Comparison of ENCODE assay signal across 9 cellular contexts in the genomic region with DNA sequence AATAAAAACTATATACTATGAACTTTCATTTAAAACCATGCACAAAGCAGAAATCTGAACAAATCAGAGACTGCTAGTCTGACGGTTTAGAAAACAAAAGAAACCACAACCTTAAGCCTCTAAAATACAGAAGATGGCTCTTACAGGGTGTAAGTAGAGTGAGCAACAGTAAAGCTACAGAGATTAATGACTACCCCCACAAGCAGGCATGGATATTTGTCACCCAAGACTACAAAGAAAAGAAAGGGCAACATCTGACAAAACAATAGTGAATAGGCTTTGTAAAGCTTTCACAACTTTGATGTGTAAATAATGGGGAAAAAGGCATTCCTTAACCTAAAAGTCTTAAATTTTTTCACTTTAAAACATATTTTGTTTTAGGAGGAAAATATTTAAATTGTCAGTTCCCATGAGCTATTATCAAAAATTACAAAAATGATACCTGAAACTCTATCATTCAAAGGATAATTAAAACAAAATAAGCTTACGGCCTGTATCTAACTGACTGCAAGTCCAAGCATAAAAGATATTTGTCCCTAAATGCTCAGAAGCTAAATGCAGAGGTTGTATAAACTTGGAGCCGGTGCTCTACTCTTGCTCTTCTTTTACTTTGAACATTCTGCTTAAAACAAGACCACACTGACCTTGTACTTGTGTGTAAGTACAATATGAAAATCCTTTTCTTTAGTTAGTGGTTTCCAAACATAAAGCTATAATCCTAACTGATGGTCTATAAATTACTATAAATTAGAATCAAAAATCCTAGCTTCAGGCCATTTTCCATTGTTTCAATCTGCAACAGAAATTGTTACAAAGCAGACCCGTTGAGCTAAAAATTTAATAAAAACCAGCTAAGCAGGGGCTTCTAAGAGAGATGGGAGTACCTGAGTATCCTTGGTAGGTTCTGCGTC.
A peak's percentile ranks its signal among the peaks of the same experiment; 100 is the strongest.
DNase-seq lines count a peak whose midpoint lies in the region; ATAC-seq and TF ChIP-seq lines count a peak whose summit lies in the region.
"Had no signal": no experiment of that assay in that cellular context is flagged by ENCODE, and none has a peak within 500 bp of the region (broad histone marks: within the 10 kb centered on the region; RNA-seq: fewer than 3 reads in every experiment).

No MANE protein-coding gene starts in this region.

- ATAC-seq in HG02970 (IDR thresholded peaks at IDR 0.05; ENCODE audit: low FRiP score, unreplicated experiment) (no peak), HG02938 (IDR thresholded peaks at IDR 0.05; ENCODE audit: unreplicated experiment) (no peak), HG02884 (IDR thresholded peaks at IDR 0.05; ENCODE audit: unreplicated experiment) (no peak)

- H3K4me3 ChIP-seq in GM23248 (peak overlapping the region; percentile 55), fibroblast of villous mesenchyme (ENCODE audit: low read depth, low read length) (peak overlapping the region; percentile 30)

- peak; percentile 43 for DNase-seq in GM23248
- peak; percentile 85 for DNase-seq in NCI-H82 (lab: John Stamatoyannopoulos, UW)
- no peak for DNase-seq in fibroblast of villous mesenchyme (ENCODE audit: low read depth)
- DNase-seq in renal cortical epithelial cell (ENCODE audit: low read depth) = peak; percentile 44
- no peak for DNase-seq in CD14-positive monocyte (ENCODE audit: low spot score)

- peaks cover 15% of the 10 kb centered on the region; the same call in 1 of the 2 replicates for H3F3A ChIP-seq in GM23248 (ENCODE audit: insufficient read depth)

- in situ Hi-C loops in GM23248 (cut with MboI) = no loop called here

- no peaks in the 10 kb centered on the region for H4K20me1 ChIP-seq in GM23248 (ENCODE audit: insufficient read depth)

- peaks cover 38% of the 10 kb centered on the region for H3K4me1 ChIP-seq in GM23248 (ENCODE audit: insufficient read depth)

- peaks cover 97% of the 10 kb centered on the region for H3K79me2 ChIP-seq in GM23248 (ENCODE audit: insufficient read depth)

- no peaks in the 10 kb centered on the region for H3K27me3 ChIP-seq in GM23248 (replicated peaks; ENCODE audit: insufficient read depth)

- peak overlapping the region; percentile 24; the same call in 1 of the 2 replicates for H2AFZ ChIP-seq in GM23248

- no peaks in the 10 kb centered on the region for H3K9me2 ChIP-seq in GM23248 (ENCODE audit: insufficient read depth)

- TF ChIP-seq CTCF in fibroblast of villous mesenchyme (IDR thresholded peaks at IDR 0.05; ENCODE audit: insufficient read depth, low read depth, low read length) (no peak), CD14-positive monocyte (IDR thresholded peaks at IDR 0.05) (no peak)

- peak overlapping the region; percentile 64 for H3K4me2 ChIP-seq in GM23248 (ENCODE audit: unreplicated experiment)

- 63 to 67% methylated on average over 5 of the region's 5 CpGs for WGBS in GM23248 (ENCODE audit: low coverage in 1 of 2, low lambda C conversion rate in 2 of 2, missing lambda C conversion rate in 2 of 2), 2 experiments

- H3K27ac Mint-ChIP-seq in CD14-positive monocyte = no peak overlapping the region
- H3K27ac Mint-ChIP-seq: IgD-negative memory B cell had no signal

- H3K9ac ChIP-seq in GM23248 = peak overlapping the region; percentile 48

- no peaks in the 10 kb centered on the region for H3K27me3 Mint-ChIP-seq in CD14-positive monocyte (ENCODE audit: low read depth in 3 of 3)

- H3K36me3 ChIP-seq in GM23248 (ENCODE audit: low read depth) = 0 out of 2 replicates have a peak, but pooled peaks cover 6% of the 10 kb centered on the region

- H3K9me3 ChIP-seq in GM23248 (ENCODE audit: low read depth) = no peaks in the 10 kb centered on the region

- peaks cover 13 to 22% of the 10 kb centered on the region in 2 donors for H3K36me3 Mint-ChIP-seq in CD14-positive monocyte
- H3K36me3 Mint-ChIP-seq: IgD-negative memory B cell had no signal

- no peaks in the 10 kb centered on the region for H3K9me3 Mint-ChIP-seq in CD14-positive monocyte
- H3K9me3 Mint-ChIP-seq: IgD-negative memory B cell had no signal

- H3K4me3 Mint-ChIP-seq in CD14-positive monocyte = no peak overlapping the region
- H3K4me3 Mint-ChIP-seq: IgD-negative memory B cell had no signal

- H3K4me1 Mint-ChIP-seq in CD14-positive monocyte = peaks cover 3% of the 10 kb centered on the region

- peak overlapping the region; percentile 57 for H3K27ac ChIP-seq in GM23248

- intact Hi-C loops in CD14-positive monocyte (cut with micrococcal nuclease) = no loop called here

Comparison
In these comparisons a context has a peak if more than half of its experiments do, and no peak if none do; other contexts are left out.
1. DNase-seq: peak in GM23248 (single experiment), NCI-H82 (single experiment) and renal cortical epithelial cell (single experiment); none in fibroblast of villous mesenchyme (single experiment) and CD14-positive monocyte (single experiment).